In the genomic region with DNA sequence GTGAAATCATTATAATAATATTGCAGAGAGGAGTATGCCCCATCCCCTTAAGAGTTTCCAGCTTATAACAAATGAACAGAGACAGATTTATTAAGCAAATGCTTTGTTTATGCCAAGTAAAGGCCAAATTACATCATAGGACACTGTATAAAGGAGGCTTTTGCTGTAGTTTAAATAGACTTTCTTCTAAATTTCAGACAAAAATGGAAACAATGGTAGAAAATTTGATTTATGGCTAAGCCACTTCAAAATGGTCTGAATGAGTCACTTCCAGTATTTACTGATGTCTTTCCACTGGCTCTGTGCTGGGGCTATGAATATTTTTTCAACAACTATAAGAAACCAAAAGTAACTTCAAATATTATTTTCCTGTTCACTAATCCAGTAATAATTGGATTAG, we compare ENCODE assay signal across 21 cellular contexts.
"Had no signal": no experiment of that assay in that cellular context is flagged by ENCODE, and none has a peak within 500 bp of the region (broad histone marks: within the 10 kb centered on the region; RNA-seq: fewer than 3 reads in every experiment).

No MANE protein-coding gene starts in this region.

- DNase-seq: activated CD4-positive, alpha-beta T cell treated with anti-CD3 and anti-CD28 coated beads, Interleukin-2, amount 50 U/mL, for 1 hour; activated CD4-positive, CD25-positive, alpha-beta regulatory T cell; activated naive CD4-positive, alpha-beta T cell treated with anti-CD3 and anti-CD28 coated beads for 36 hours; activated T-cell treated with anti-CD3 and anti-CD28 coated beads for 4 hours; adrenal gland; body of pancreas; central memory CD4-positive, alpha-beta T cell; effector CD8-positive, alpha-beta T cell; head of caudate nucleus; islet precursor cell; mesendoderm; psoas muscle; sigmoid colon; stimulated activated CD4-positive, alpha-beta T cell treated with anti-CD3 and anti-CD28 coated beads, Interleukin-2, amount 100 ng/mL, for 24 hours; stimulated activated naive CD8-positive, alpha-beta T cell treated with anti-CD3 and anti-CD28 coated beads, Interleukin-15, Interleukin-2, amounts not matched to agents 100 U/mL and 50 U/mL, for 24 hours; T-helper 2 cell; testis; uterus had no signal

- ATAC-seq: activated T-helper 17 cell treated with anti-CD3 and anti-CD28 coated beads, Interleukin-2, amount 50 U/mL, for 72 hours; body of pancreas; left lobe of liver; psoas muscle; stimulated activated naive CD8-positive, alpha-beta T cell treated with anti-CD3 and anti-CD28 coated beads, Interleukin-15, Interleukin-2, amounts not matched to agents 100 U/mL and 50 U/mL, for 24 hours had no signal

- H3K4me3 ChIP-seq: adrenal gland, body of pancreas, coronary artery, psoas muscle, sigmoid colon, testis, uterus had no signal
